14 cellular contexts compared by ENCODE assay signal in genomic region chr17:39782980-39783379, GRCh38. TPM values are rescaled to one million over a fixed set of nuclear protein-coding genes. Genes with fewer than 3 reads are reported as not detected.
DNase-seq lines count a peak whose midpoint lies in the region; ATAC-seq, FAIRE-seq and TF ChIP-seq lines count a peak whose summit lies in the region.
"Had no signal": no experiment of that assay in that cellular context is flagged by ENCODE, and none has a peak within 500 bp of the region (broad histone marks: within the 10 kb centered on the region; RNA-seq: fewer than 3 reads in every experiment).

No MANE protein-coding gene starts in this region.

- H3K9me3 Mint-ChIP-seq in MCF 10A (ENCODE audit: unreplicated experiment), result no peaks in the 10 kb centered on the region

- H3K79me2 ChIP-seq in mammary epithelial cell (ENCODE audit: insufficient read depth, low read length) (no peaks in the 10 kb centered on the region), PC-9 (ENCODE audit: low read depth) (no peaks in the 10 kb centered on the region)

- TF ChIP-seq CTCF in mammary epithelial cell (conservative IDR thresholded peaks at IDR 0.05 in 1 of 2, IDR thresholded peaks at IDR 0.05 in 1 of 2; ENCODE audit: extremely low read depth in 1 of 2, insufficient read depth in 1 of 2, low read depth in 1 of 2, low read length in 2 of 2) (no peak), MCF 10A (IDR thresholded peaks at IDR 0.05; ENCODE audit: unreplicated experiment) (no peak), PC-9 (conservative IDR thresholded peaks at IDR 0.05) (no peak), fibroblast of pulmonary artery (IDR thresholded peaks at IDR 0.05; ENCODE audit: low read length, missing control alignments) (no peak), pancreas (IDR thresholded peaks at IDR 0.05) (no peak)

- peaks cover 19% of the 10 kb centered on the region; the same call in 1 of the 2 replicates for H3F3A ChIP-seq in PC-9 (ENCODE audit: insufficient read depth, low read depth)

- intact Hi-C loops in mammary epithelial cell (cut with micrococcal nuclease), result loop anchor here (1.0 kb wide), 1 partner anchor 13 kb away; no protein-coding TSS in a partner anchor
- intact Hi-C loops in MCF 10A (cut with micrococcal nuclease), result no loop called here
- intact Hi-C loops in PC-9 (cut with micrococcal nuclease; ENCODE audit: unreplicated experiment), result loop anchor here (1.0 kb wide), 1 partner anchor 13 kb away; no protein-coding TSS in a partner anchor
- intact Hi-C loops in pancreas (cut with DNase I), result no loop called here

- peaks cover 31% of the 10 kb centered on the region for H3K4me1 ChIP-seq in mammary epithelial cell (ENCODE audit: insufficient read depth, low read length)
- peaks cover 34% of the 10 kb centered on the region for H3K4me1 ChIP-seq in PC-9 (replicated peaks; ENCODE audit: insufficient read depth)
- H3K4me1 ChIP-seq in pancreas, result peaks cover 5 to 15% (median 10%) of the 10 kb centered on the region in 3 donors
- H3K4me1 ChIP-seq: prostate gland, SJCRH30 had no signal

- H3K27ac Mint-ChIP-seq in MCF 10A (ENCODE audit: low read depth, unreplicated experiment), result no peak overlapping the region

- BruUV-seq in mammary epithelial cell (replicated peaks; lab: Mats Ljungman, UMichigan), result no TSS peak
- BruUV-seq in MCF 10A (replicated peaks; lab: Mats Ljungman, UMichigan), result no TSS peak
- BruUV-seq in PC-9 (replicated peaks; lab: Mats Ljungman, UMichigan), result no TSS peak

- DNase-seq in mammary epithelial cell, result peak; percentile 20
- DNase-seq in MCF 10A (ENCODE audit: unreplicated experiment), result no peak
- peak in 1 of 2 experiments; percentile 43 for DNase-seq in PC-9
- peak; percentile 39 for DNase-seq in fibroblast of pulmonary artery (ENCODE audit: low read depth)
- no peak for DNase-seq in NCI-H1694 treated with DMSO at 0.1 percent for 48 hours (lab: John Stamatoyannopoulos, UW)
- no peak for DNase-seq in cerebellar nuclear complex (lab: John Stamatoyannopoulos, UW)
- DNase-seq in amniotic stem cell (lab: John Stamatoyannopoulos, UW), result no peak
- no peak for DNase-seq in pancreas
- DNase-seq: head of caudate nucleus, kidney glomerular epithelial cell, SJCRH30 had no signal

- H3K36me3 Mint-ChIP-seq in MCF 10A (ENCODE audit: insufficient read depth, unreplicated experiment), result peaks cover 10% of the 10 kb centered on the region

- H3K9ac ChIP-seq in mammary epithelial cell (ENCODE audit: insufficient read depth, low read length), result no peak overlapping the region
- H3K9ac ChIP-seq: BLaER1 treated with 17β-estradiol and CSF1 and Interleukin-3, amounts not matched to agents 10 nM and 100 nM had no signal

- 33% methylated on average over 1 of the region's 1 CpG for WGBS in mammary epithelial cell (ENCODE audit: low coverage, missing lambda C conversion rate)
- 98 to 100% methylated on average over 1 of the region's 1 CpG for WGBS in pancreas, 2 donors

- peaks cover 97% of the 10 kb centered on the region for H3K27me3 Mint-ChIP-seq in MCF 10A (ENCODE audit: insufficient read depth, unreplicated experiment)

- H3K4me3 ChIP-seq in mammary epithelial cell (replicated peaks in 1 of 3; ENCODE audit: insufficient read depth in 1 of 3, low read depth in 2 of 3, low read length in 3 of 3), result peak overlapping the region in 1 of 3 experiments; percentile 6
- H3K4me3 ChIP-seq in PC-9, result peak overlapping the region; percentile 4; the same call in 1 of the 2 replicates
- H3K4me3 ChIP-seq in fibroblast of pulmonary artery (replicated peaks; ENCODE audit: low read depth, low read length), result no peak overlapping the region
- no peak overlapping the region for H3K4me3 ChIP-seq in pancreas
- H3K4me3 ChIP-seq: BLaER1 treated with 17β-estradiol and CSF1 and Interleukin-3, amounts not matched to agents 10 nM and 100 nM; prostate gland; SJCRH30 had no signal

- H3K4me2 ChIP-seq in mammary epithelial cell (ENCODE audit: insufficient read depth, low read depth, low read length) (peak overlapping the region; percentile 69), PC-9 (peak overlapping the region; percentile 68)

- no peak for FAIRE-seq in pancreas (lab: Jason Lieb, UNC)

- no peaks in the 10 kb centered on the region for H4K20me1 ChIP-seq in mammary epithelial cell (ENCODE audit: insufficient read depth, low read length)
- no peaks in the 10 kb centered on the region for H4K20me1 ChIP-seq in PC-9 (ENCODE audit: insufficient read depth)
- H4K20me1 ChIP-seq: BLaER1 treated with 17β-estradiol and CSF1 and Interleukin-3, amounts not matched to agents 10 nM and 100 nM had no signal

- no peaks in the 10 kb centered on the region for H3K4me1 Mint-ChIP-seq in MCF 10A (ENCODE audit: insufficient read depth, unreplicated experiment)

- ATAC-seq in pancreas, result no peak

- no peaks in the 10 kb centered on the region for H3K36me3 ChIP-seq in mammary epithelial cell (ENCODE audit: insufficient read depth, low read length)
- H3K36me3 ChIP-seq in PC-9 (ENCODE audit: low read depth), result no peaks in the 10 kb centered on the region
- H3K36me3 ChIP-seq in pancreas, result no peaks in the 10 kb centered on the region
- H3K36me3 ChIP-seq: BLaER1 treated with 17β-estradiol and CSF1 and Interleukin-3, amounts not matched to agents 10 nM and 100 nM; prostate gland; SJCRH30 had no signal

- in situ Hi-C loops in mammary epithelial cell (cut with MboI; ENCODE audit: low sequenced_read_pairs in 2 of 2), result no loop called here

- H3K4me3 Mint-ChIP-seq in MCF 10A (ENCODE audit: unreplicated experiment), result no peak overlapping the region

- H2AFZ ChIP-seq in mammary epithelial cell (ENCODE audit: low read depth, low read length), result no peak overlapping the region
- no peak overlapping the region for H2AFZ ChIP-seq in PC-9

- H3K27me3 ChIP-seq in mammary epithelial cell (ENCODE audit: insufficient read depth, low read length) (no peaks in the 10 kb centered on the region), PC-9 (ENCODE audit: insufficient read depth, low read depth) (no peaks in the 10 kb centered on the region), pancreas (no peaks in the 10 kb centered on the region)

- dilution Hi-C loops in mammary epithelial cell (cut with HindIII; ENCODE audit: low sequenced_read_pairs), result no loop called here

- H3K9me2 ChIP-seq in PC-9 (ENCODE audit: insufficient read depth), result no peaks in the 10 kb centered on the region

- CTCF ChIA-PET in mammary epithelial cell (lab: Charles Lee; ENCODE audit: low non-redundant PET) (no interaction called here), MCF 10A (lab: Yijun Ruan, JAX) (interaction anchor here (0.6 kb wide), 1 partner anchor 193 kb away, joined by 3 read pairs; no protein-coding TSS in a partner anchor), PC-9 (lab: Charles Lee) (interaction anchor here (0.6 kb wide), 1 partner anchor 1034 kb away, joined by 8 read pairs; no protein-coding TSS in a partner anchor)

- POLR2A ChIA-PET in MCF 10A (lab: Yijun Ruan, JAX), result interaction anchor here (0.9 kb wide), 1 partner anchor 22 kb away, joined by 3 read pairs; no protein-coding TSS in a partner anchor
- POLR2A ChIA-PET in PC-9 (lab: Charles Lee; ENCODE audit: unreplicated experiment), result interaction anchor here (0.7 kb wide), 1 partner anchor 197 kb away, joined by 5 read pairs; the partner anchor contains the start of gene PSMD3

- H3K9me3 ChIP-seq in mammary epithelial cell (replicated peaks; ENCODE audit: insufficient read depth, low read length) (no peaks in the 10 kb centered on the region), PC-9 (ENCODE audit: insufficient read depth, low read depth) (no peaks in the 10 kb centered on the region), pancreas (no peaks in the 10 kb centered on the region)
- H3K9me3 ChIP-seq: BLaER1 treated with 17β-estradiol and CSF1 and Interleukin-3, amounts not matched to agents 10 nM and 100 nM; prostate gland; SJCRH30 had no signal

- H3K27ac ChIP-seq in mammary epithelial cell (ENCODE audit: insufficient read depth, low read depth, low read length) (no peak overlapping the region), PC-9 (peak overlapping the region; percentile 45), pancreas (no peak overlapping the region)
- H3K27ac ChIP-seq: BLaER1 treated with 17β-estradiol and CSF1 and Interleukin-3, amounts not matched to agents 10 nM and 100 nM; prostate gland; SJCRH30 had no signal

RNA-seq across cellular contexts. Expression of gene GRB7, which starts 45.2 kb away (rescaled TPM):
- 10 to 100 TPM in 1 of 2 donors, 1 to 10 TPM in 1; 1.5 to 18.2 TPM for total RNA-seq in mammary epithelial cell
- polyA plus RNA-seq in mammary epithelial cell, result 9.9 TPM
- polyA minus RNA-seq in mammary epithelial cell, result 9.1 TPM
- 7.3 and 10.3 TPM in 2 replicates for total RNA-seq in MCF 10A (2022)
- total RNA-seq in PC-9 (2021), result 49.1 and 55.9 TPM in 2 replicates
- 10 to 100 TPM; 17.8 to 39.9 (median 26.5) TPM for total RNA-seq in pancreas
- 10 to 100 TPM; 50.4 to 64.4 TPM for polyA plus RNA-seq in pancreas
- total RNA-seq: chondrocyte, SJCRH30 had no signal

RNA-seq across cellular contexts. Expression of gene MIEN1, which starts 52.6 kb away (rescaled TPM):
- total RNA-seq in mammary epithelial cell (10 to 100 TPM; 10.2 to 36.8 TPM), MCF 10A (2022) (42.1 and 51.3 TPM in 2 replicates), PC-9 (2021) (49.2 and 50.8 TPM in 2 replicates), pancreas (10 to 100 TPM; 17.0 to 26.5 (median 24.3) TPM)
- polyA plus RNA-seq in mammary epithelial cell (47.4 TPM), pancreas (10 to 100 TPM; 54.4 to 75.2 TPM)
- 29.8 TPM for polyA minus RNA-seq in mammary epithelial cell

Comparison
In these comparisons a context has a peak if more than half of its experiments do, and no peak if none do; other contexts are left out.
1. DNase-seq: peak in mammary epithelial cell (single experiment) and fibroblast of pulmonary artery (single experiment); none in MCF 10A (single experiment), NCI-H1694 treated with DMSO at 0.1 percent for 48 hours (single experiment), cerebellar nuclear complex (0 of 2), amniotic stem cell (single experiment) and pancreas (0 of 6).
2. intact Hi-C loops: an anchor here in mammary epithelial cell (1.0 kb wide) and PC-9 (1.0 kb wide); none called in MCF 10A and pancreas.